10 cellular contexts compared by ENCODE assay signal in the genomic region with DNA sequence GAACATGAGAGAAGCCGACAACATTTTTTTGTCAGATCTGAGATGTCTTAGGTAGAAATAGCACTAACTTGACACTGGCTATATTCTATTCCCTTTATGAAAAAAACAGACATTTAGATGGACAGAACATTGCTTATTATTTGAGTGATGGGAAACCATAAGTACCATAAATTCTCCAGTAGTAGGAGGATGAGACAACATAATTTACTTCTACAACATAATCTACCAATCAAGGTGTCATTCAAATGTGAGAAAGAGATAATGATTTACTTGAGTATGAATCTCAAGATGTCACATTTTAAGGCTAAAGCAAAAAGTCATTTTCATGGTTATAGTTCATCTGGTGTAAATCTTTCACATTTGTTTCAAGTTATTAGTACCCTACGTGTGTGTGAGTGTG.
"Had no signal": no experiment of that assay in that cellular context is flagged by ENCODE, and none has a peak within 500 bp of the region (broad histone marks: within the 10 kb centered on the region; RNA-seq: fewer than 3 reads in every experiment).

No MANE protein-coding gene starts in this region.

- H3K4me3 ChIP-seq: GM23248, HAP-1 had no signal

- H3K27ac ChIP-seq: GM23248, KMS-11 had no signal

- H3K9me3 ChIP-seq: HAP-1 had no signal

- FAIRE-seq: HTR-8/SVneo had no signal

- H3K9ac ChIP-seq: GM23248, KMS-11 had no signal

- H2AFZ ChIP-seq: GM23248 had no signal

- ATAC-seq: HCT116 had no signal

- DNase-seq: GM23248, GOT3, H7, HFFc6, Karpas-422, KBM-7 had no signal

- H3K36me3 ChIP-seq: HAP-1 had no signal

- H3K4me2 ChIP-seq: KMS-11 had no signal
